1 cellular context compared by ENCODE assay signal in genomic region chr12:31728917-31729640, GRCh38.
TF ChIP-seq lines count a peak whose summit lies in the region.

TSS of gene AMN1 (minus strand) at chr12:31729021. CDS start at chr12:31729008, 13 bp downstream.

TF ChIP-seq in K562, 482 proteins besides CTCF, POLR2A, EP300 and RAD21 (continued from another document and continues in another):
- TF ChIP-seq BCLAF1 (IDR thresholded peaks at IDR 0.05; ENCODE audit: borderline replicate concordance in 1 of 2, control insufficient read depth in 1 of 2, low read depth in 2 of 2, low read length in 1 of 2) (0 out of 4 replicates have a peak, but pooled peaks of 1 of the 2 experiments have one; percentile 21), SMAD3 (CRISPR knock-in tag; conservative IDR thresholded peaks at IDR 0.05) (0 out of 2 replicates have a peak, but pooled peaks have one; percentile 12), PPARD (CRISPR knock-in tag; IDR thresholded peaks at IDR 0.05) (no peak), ZSCAN32 (CRISPR knock-in tag; IDR thresholded peaks at IDR 0.05) (no peak), HMG20B (CRISPR knock-in tag; IDR thresholded peaks at IDR 0.05) (no peak), ZFX (CRISPR knock-in tag; IDR thresholded peaks at IDR 0.05) (peak; percentile 81), ZNF561 (CRISPR knock-in tag; conservative IDR thresholded peaks at IDR 0.05) (no peak), POU5F1 (IDR thresholded peaks at IDR 0.05; ENCODE audit: borderline replicate concordance, low read depth, low read length, partially characterized antibody) (no peak), SAP30 (IDR thresholded peaks at IDR 0.05; ENCODE audit: borderline replicate concordance, insufficient read depth, low read depth, low read length, poor library complexity, severe bottlenecking) (peak; percentile 5), ATF4 (CRISPR knock-in tag; IDR thresholded peaks at IDR 0.05) (no peak), ATF1 (CRISPR knock-in tag; IDR thresholded peaks at IDR 0.05) (peak; percentile 93; the same call in 1 of the 2 replicates), ATF1 (tag; IDR thresholded peaks at IDR 0.05) (peak; percentile 100), ARID4B (CRISPR knock-in tag; IDR thresholded peaks at IDR 0.05) (peak; percentile 60; the same call in 1 of the 2 replicates), KLF10 (CRISPR knock-in tag; IDR thresholded peaks at IDR 0.05) (no peak), POLR2G (IDR thresholded peaks at IDR 0.05; ENCODE audit: low read depth, low read length) (peak; percentile 98), SRF (CRISPR knock-in tag; IDR thresholded peaks at IDR 0.05) (peak in 1 of 2 experiments; percentile 78; a peak in 1 of 4 replicates), CBX8 (IDR thresholded peaks at IDR 0.05; ENCODE audit: borderline replicate concordance, extremely low read depth, low read depth, low read length, poor library complexity, severe bottlenecking) (no peak), ZBTB7A (IDR thresholded peaks at IDR 0.05; ENCODE audit: borderline replicate concordance, control insufficient read depth, low read depth, low read length) (peak; percentile 38; the same call in 1 of the 2 replicates), ZBTB8A (IDR thresholded peaks at IDR 0.05; ENCODE audit: partially characterized antibody) (no peak), CHD4 (IDR thresholded peaks at IDR 0.05; ENCODE audit: insufficient read depth, insufficient replicate concordance, low read depth, low read length, poor library complexity, severe bottlenecking) (no peak), KLF6 (CRISPR knock-in tag; IDR thresholded peaks at IDR 0.05; ENCODE audit: borderline replicate concordance) (peak; percentile 6; the same call in 1 of the 2 replicates), PREB (CRISPR knock-in tag; IDR thresholded peaks at IDR 0.05) (0 out of 2 replicates have a peak, but pooled peaks have one; percentile 80), ETS1 (conservative IDR thresholded peaks at IDR 0.05; ENCODE audit: control insufficient read depth, low read depth, low read length) (peak; percentile 86; the same call in 1 of the 2 replicates), RBBP5 (IDR thresholded peaks at IDR 0.05; ENCODE audit: borderline replicate concordance, insufficient read depth, low read length, poor library complexity, severe bottlenecking) (peak; percentile 77), ATF7 (IDR thresholded peaks at IDR 0.05) (peak; percentile 99), TAF9B (IDR thresholded peaks at IDR 0.05; ENCODE audit: partially characterized antibody) (peak; percentile 61), BHLHE40 (IDR thresholded peaks at IDR 0.05; ENCODE audit: low read length) (0 out of 2 replicates have a peak, but pooled peaks have one; percentile 3), PHF20 (IDR thresholded peaks at IDR 0.05; ENCODE audit: partially characterized antibody) (no peak), FOXA1 (IDR thresholded peaks at IDR 0.05; ENCODE audit: borderline replicate concordance) (no peak), ZNF23 (CRISPR knock-in tag; IDR thresholded peaks at IDR 0.05) (no peak), HMG20A (CRISPR knock-in tag; conservative IDR thresholded peaks at IDR 0.05) (no peak), CREB3 (tag; conservative IDR thresholded peaks at IDR 0.05; ENCODE audit: low read depth) (peak; percentile 49; the same call in 1 of the 2 replicates), BDP1 (IDR thresholded peaks at IDR 0.05; ENCODE audit: insufficient read depth, insufficient read length) (no peak), RBM14 (IDR thresholded peaks at IDR 0.05; ENCODE audit: borderline replicate concordance, insufficient read depth, low read depth, low read length) (no peak), PHF8 (IDR thresholded peaks at IDR 0.05; ENCODE audit: borderline replicate concordance, low read length) (peak; percentile 62), NEUROD1 (IDR thresholded peaks at IDR 0.05; ENCODE audit: borderline replicate concordance, low read depth, low read length, partially characterized antibody) (peak; percentile 73), HCFC1 (IDR thresholded peaks at IDR 0.05; ENCODE audit: low read depth, low read length) (peak; percentile 91), FOXM1 (IDR thresholded peaks at IDR 0.05; ENCODE audit: low read depth) (peak; percentile 89), FOXM1 (CRISPR knock-in tag; IDR thresholded peaks at IDR 0.05; ENCODE audit: low read depth) (no peak), HDAC2 (IDR thresholded peaks at IDR 0.05) (0 out of 2 replicates have a peak, but pooled peaks have one; percentile 64), SOX6 (IDR thresholded peaks at IDR 0.05) (no peak; the same call in 1 of the 2 replicates), TCF7L2 (IDR thresholded peaks at IDR 0.05; ENCODE audit: low read depth, low read length) (no peak), RREB1 (CRISPR knock-in tag; IDR thresholded peaks at IDR 0.05) (no peak), HNRNPUL1 (IDR thresholded peaks at IDR 0.05; ENCODE audit: low read length) (no peak), SLC30A9 (CRISPR knock-in tag; IDR thresholded peaks at IDR 0.05) (no peak), ZC3H8 (IDR thresholded peaks at IDR 0.05) (no peak), HNRNPH1 (optimal IDR thresholded peaks at IDR 0.05; ENCODE audit: low read depth, low read length) (no peak), XRCC3 (IDR thresholded peaks at IDR 0.05) (no peak), ZNF121 (CRISPR knock-in tag; conservative IDR thresholded peaks at IDR 0.05) (no peak)
